ENCODE assay signal across 34 cellular contexts in genomic region chr10:83190614-83191013, GRCh38.
"Had no signal": no experiment of that assay in that cellular context is flagged by ENCODE, and none has a peak within 500 bp of the region (broad histone marks: within the 10 kb centered on the region; RNA-seq: fewer than 3 reads in every experiment).

No MANE protein-coding gene starts in this region.

- DNase-seq: activated B cell treated with CpG ODN at 0.5 μM for 24 hours; activated CD4-positive, alpha-beta memory T cell treated with anti-CD3 and anti-CD28 coated beads for 36 hours; activated CD4-positive, alpha-beta T cell treated with anti-CD3 and anti-CD28 coated beads for 4 hours; activated CD4-positive, alpha-beta T cell treated with anti-CD3 and anti-CD28 coated beads, Interleukin-2, amount 50 U/mL, for 1 hour; activated CD4-positive, CD25-positive, alpha-beta regulatory T cell treated with anti-CD3 and anti-CD28 coated beads, Interleukin-2, amount 50 U/mL, for 72 hours; activated CD8-positive, alpha-beta memory T cell treated with anti-CD3 and anti-CD28 coated beads, Interleukin-2, amount 50 U/mL, for 4 hours; activated gamma-delta T cell treated with Interleukin-2 at 50 U/mL for 16 hours; activated naive CD4-positive, alpha-beta T cell treated with anti-CD3 and anti-CD28 coated beads for 36 hours; activated T-cell treated with anti-CD3 and anti-CD28 coated beads for 4 hours; activated T-cell treated with anti-CD3 and anti-CD28 coated beads, Interleukin-2, amount 50 U/mL, for 4 hours; adrenal gland; body of pancreas; caudate nucleus; Kasumi-1; KG1; MM.1S; MV-4-11; NCI-H1092; NCI-H1436 treated with DMSO at 0.1 percent for 48 hours; NCI-H1694 treated with DMSO at 0.1 percent for 48 hours; NCI-H2029; NCI-H2107; NCI-H510A; NCI-H526; NCI-H774; OCI-M1; Right ventricle myocardium superior; SW 1271; T-helper 1 cell; T-helper 2 cell; T-helper 9 cell had no signal

- H3K27ac ChIP-seq: adrenal gland, body of pancreas, breast epithelium, VCaP had no signal

- H3K36me3 ChIP-seq: adrenal gland, breast epithelium had no signal

- H3K27me3 ChIP-seq: adrenal gland, body of pancreas, breast epithelium had no signal

- ATAC-seq: activated naive CD4-positive, alpha-beta T cell treated with anti-CD3 and anti-CD28 coated beads, Interleukin-2, amount 50 U/mL, for 72 hours; activated T-cell treated with anti-CD3 and anti-CD28 coated beads, Interleukin-2, amount 50 U/mL, for 4 hours; body of pancreas had no signal

- H3K9me3 ChIP-seq: adrenal gland, body of pancreas, breast epithelium had no signal

- H3K4me3 ChIP-seq: adrenal gland, body of pancreas, breast epithelium had no signal

- H3K4me1 ChIP-seq: adrenal gland, breast epithelium had no signal
